In genomic region chr2:239644016-239644415, GRCh38 we compare ENCODE assay signal across 1 cellular context.
TF ChIP-seq lines count a peak whose summit lies in the region.

No MANE protein-coding gene starts in this region.

TF ChIP-seq in IMR-90, 13 proteins besides CTCF, POLR2A, EP300 and RAD21 (continued from another document):
- TF ChIP-seq USF2 (IDR thresholded peaks at IDR 0.05; ENCODE audit: low read depth, low read length) (no peak), MAZ (IDR thresholded peaks at IDR 0.05; ENCODE audit: borderline replicate concordance, low read depth, low read length) (no peak), BHLHE40 (IDR thresholded peaks at IDR 0.05; ENCODE audit: low read depth, low read length) (no peak), NFE2L2 (IDR thresholded peaks at IDR 0.05; ENCODE audit: low read depth, low read length) (no peak), SMC3 (IDR thresholded peaks at IDR 0.05; ENCODE audit: low read depth, low read length) (no peak), RCOR1 (IDR thresholded peaks at IDR 0.05; ENCODE audit: insufficient replicate concordance, low read length) (no peak), RFX5 (IDR thresholded peaks at IDR 0.05; ENCODE audit: low read depth, low read length) (no peak), ELK1 (IDR thresholded peaks at IDR 0.05; ENCODE audit: borderline replicate concordance, low read depth, low read length) (no peak), MXI1 (IDR thresholded peaks at IDR 0.05; ENCODE audit: borderline replicate concordance, low read depth, low read length) (no peak)
